14 cellular contexts compared by ENCODE assay signal in the genomic region with DNA sequence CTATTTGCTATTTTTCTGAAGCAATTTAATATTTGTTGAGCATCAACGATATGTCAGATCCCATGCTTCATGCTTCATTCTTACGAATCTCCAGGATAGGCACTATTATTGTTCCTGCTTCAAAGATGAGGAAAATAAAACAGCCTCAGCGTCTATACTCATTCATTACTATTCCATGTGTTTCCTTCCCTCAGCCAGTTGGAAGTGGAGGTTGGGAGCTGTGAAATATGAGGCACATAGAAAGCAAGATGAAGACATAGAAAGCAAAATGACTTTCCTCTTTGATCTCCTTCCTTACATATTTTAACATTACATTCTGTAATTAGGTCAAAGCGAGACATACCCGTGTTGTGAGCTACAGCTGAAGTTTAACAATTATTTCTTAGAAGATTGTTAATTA.
A peak's percentile ranks its signal among the peaks of the same experiment; 100 is the strongest.
DNase-seq lines count a peak whose midpoint lies in the region; ATAC-seq, FAIRE-seq and TF ChIP-seq lines count a peak whose summit lies in the region.
"Had no signal": no experiment of that assay in that cellular context is flagged by ENCODE, and none has a peak within 500 bp of the region (broad histone marks: within the 10 kb centered on the region; RNA-seq: fewer than 3 reads in every experiment).

No MANE protein-coding gene starts in this region.

- no peak for DNase-seq in activated naive CD4-positive, alpha-beta T cell treated with anti-CD3 and anti-CD28 coated beads for 36 hours
- DNase-seq in activated naive CD4-positive, alpha-beta T cell treated with anti-CD3 and anti-CD28 coated beads, Interleukin-2, amount 10 ng/mL, durations not matched to agents 7 days and 5 days = no peak
- DNase-seq in T-helper 17 cell (no peak), endothelial cell of umbilical vein (ENCODE audit: low read depth, low spot score) (no peak), NCI-H2171 (lab: John Stamatoyannopoulos, UW) (no peak), anterior cingulate cortex (lab: John Stamatoyannopoulos, UW) (no peak)
- DNase-seq: glutamatergic neuron, IMR-90, islet precursor cell, MV-4-11 had no signal

- H3K36me3 ChIP-seq in endothelial cell of umbilical vein (ENCODE audit: control insufficient read depth in 2 of 2, extremely low read depth in 1 of 2, insufficient read depth in 2 of 2, low read length in 2 of 2) = no peaks in the 10 kb centered on the region

- no TSS peak for BruUV-seq in endothelial cell of umbilical vein (replicated peaks; lab: Mats Ljungman, UMichigan)

- H3K4me2 ChIP-seq in endothelial cell of umbilical vein (ENCODE audit: insufficient read depth, low read length) = peak overlapping the region; percentile 72

- H3K9me3 Mint-ChIP-seq in activated naive CD4-positive, alpha-beta T cell treated with anti-CD3 and anti-CD28 coated beads for 36 hours = no peaks in the 10 kb centered on the region
- H3K9me3 Mint-ChIP-seq in activated naive CD4-positive, alpha-beta T cell treated with anti-CD3 and anti-CD28 coated beads, Interleukin-2, amount 10 ng/mL, durations not matched to agents 7 days and 5 days = no peaks in the 10 kb centered on the region
- H3K9me3 Mint-ChIP-seq in stimulated activated memory B cell treated with anti-CD40 and anti-IgM and Interleukin-4, amounts not matched to agents 10 μg/mL and 1 μg/mL and 100 μg/mL, for 72 hours = no peaks in the 10 kb centered on the region

- H3K27me3 ChIP-seq in endothelial cell of umbilical vein (ENCODE audit: control insufficient read depth in 2 of 2, insufficient read depth in 2 of 2, low read length in 2 of 2) = no peaks in the 10 kb centered on the region

- peaks cover 85% of the 10 kb centered on the region for H3K4me1 Mint-ChIP-seq in activated naive CD4-positive, alpha-beta T cell treated with anti-CD3 and anti-CD28 coated beads for 36 hours (ENCODE audit: low read depth)
- H3K4me1 Mint-ChIP-seq in activated naive CD4-positive, alpha-beta T cell treated with anti-CD3 and anti-CD28 coated beads, Interleukin-2, amount 10 ng/mL, durations not matched to agents 7 days and 5 days = peaks cover 75% of the 10 kb centered on the region
- H3K4me1 Mint-ChIP-seq in T-helper 17 cell = peaks cover 64% of the 10 kb centered on the region
- H3K4me1 Mint-ChIP-seq in stimulated activated memory B cell treated with anti-CD40 and anti-IgM and Interleukin-4, amounts not matched to agents 10 μg/mL and 1 μg/mL and 100 μg/mL, for 72 hours = peaks cover 58% of the 10 kb centered on the region

- no peaks in the 10 kb centered on the region for H3K27me3 Mint-ChIP-seq in activated naive CD4-positive, alpha-beta T cell treated with anti-CD3 and anti-CD28 coated beads for 36 hours (ENCODE audit: low read depth)
- no peaks in the 10 kb centered on the region for H3K27me3 Mint-ChIP-seq in activated naive CD4-positive, alpha-beta T cell treated with anti-CD3 and anti-CD28 coated beads, Interleukin-2, amount 10 ng/mL, durations not matched to agents 7 days and 5 days
- no peaks in the 10 kb centered on the region for H3K27me3 Mint-ChIP-seq in T-helper 17 cell
- no peaks in the 10 kb centered on the region for H3K27me3 Mint-ChIP-seq in stimulated activated memory B cell treated with anti-CD40 and anti-IgM and Interleukin-4, amounts not matched to agents 10 μg/mL and 1 μg/mL and 100 μg/mL, for 72 hours

- H3K79me2 ChIP-seq in endothelial cell of umbilical vein (ENCODE audit: control insufficient read depth, insufficient read depth, low read length) = peaks cover 3% of the 10 kb centered on the region

- dilution Hi-C loops in endothelial cell of umbilical vein (cut with MboI; ENCODE audit: extremely low pct_ligation_motif_present, low sequenced_read_pairs) = no loop called here

- H3K36me3 Mint-ChIP-seq in activated naive CD4-positive, alpha-beta T cell treated with anti-CD3 and anti-CD28 coated beads for 36 hours (ENCODE audit: low read depth) = peaks cover 34% of the 10 kb centered on the region
- H3K36me3 Mint-ChIP-seq in activated naive CD4-positive, alpha-beta T cell treated with anti-CD3 and anti-CD28 coated beads, Interleukin-2, amount 10 ng/mL, durations not matched to agents 7 days and 5 days = peaks cover 59% of the 10 kb centered on the region
- peaks cover 15% of the 10 kb centered on the region for H3K36me3 Mint-ChIP-seq in T-helper 17 cell (ENCODE audit: low read depth)
- H3K36me3 Mint-ChIP-seq in stimulated activated memory B cell treated with anti-CD40 and anti-IgM and Interleukin-4, amounts not matched to agents 10 μg/mL and 1 μg/mL and 100 μg/mL, for 72 hours = peaks cover 28% of the 10 kb centered on the region

- TF ChIP-seq POLR2A in endothelial cell of umbilical vein (IDR thresholded peaks at IDR 0.05; ENCODE audit: low read depth, low read length) = no peak

- H3K9me3 ChIP-seq in T-helper 17 cell (ENCODE audit: control insufficient read depth, low read length, poor library complexity, severe bottlenecking) (no peaks in the 10 kb centered on the region), endothelial cell of umbilical vein (replicated peaks; ENCODE audit: control insufficient read depth, insufficient read depth, low read length) (no peaks in the 10 kb centered on the region)

- H4K20me1 ChIP-seq in endothelial cell of umbilical vein (replicated peaks; ENCODE audit: control insufficient read depth, extremely low read depth, insufficient read depth, low read length) = no peaks in the 10 kb centered on the region

- peak overlapping the region in 1 of 3 experiments; percentile 7 for H3K4me3 ChIP-seq in endothelial cell of umbilical vein (replicated peaks in 1 of 3; ENCODE audit: insufficient read depth in 1 of 3, low read depth in 1 of 3, low read length in 3 of 3)
- H3K4me3 ChIP-seq: skin epidermis had no signal

- peak overlapping the region; percentile 65 for H3K27ac ChIP-seq in endothelial cell of umbilical vein (ENCODE audit: insufficient read depth, low read depth, low read length)

- POLR2A ChIA-PET in endothelial cell of umbilical vein (lab: Charles Lee) = interaction anchor here (1.0 to 1.6 kb wide), 2 partner anchors 13 to 82 kb away, joined by 4 to 6 read pairs; no protein-coding TSS in a partner anchor

- H3K27ac Mint-ChIP-seq in activated naive CD4-positive, alpha-beta T cell treated with anti-CD3 and anti-CD28 coated beads for 36 hours = peak overlapping the region; percentile 50
- no peak overlapping the region for H3K27ac Mint-ChIP-seq in activated naive CD4-positive, alpha-beta T cell treated with anti-CD3 and anti-CD28 coated beads, Interleukin-2, amount 10 ng/mL, durations not matched to agents 7 days and 5 days
- peak overlapping the region; percentile 100 for H3K27ac Mint-ChIP-seq in T-helper 17 cell
- H3K27ac Mint-ChIP-seq in stimulated activated memory B cell treated with anti-CD40 and anti-IgM and Interleukin-4, amounts not matched to agents 10 μg/mL and 1 μg/mL and 100 μg/mL, for 72 hours = peak overlapping the region; percentile 65

- ATAC-seq in T-helper 17 cell = no peak
- ATAC-seq in stimulated activated memory B cell treated with anti-CD40 and anti-IgM and Interleukin-4, amounts not matched to agents 10 μg/mL and 1 μg/mL and 100 μg/mL, for 72 hours = no peak
- no peak for ATAC-seq in GM18519 (IDR thresholded peaks at IDR 0.05; ENCODE audit: low FRiP score, unreplicated experiment)
- ATAC-seq: SK-N-SH treated with all-trans-retinoic acid at 6 μM for 48 hours had no signal

- no peak overlapping the region for H2AFZ ChIP-seq in endothelial cell of umbilical vein (ENCODE audit: low read depth, low read length)

- CTCF ChIA-PET in activated naive CD4-positive, alpha-beta T cell treated with anti-CD3 and anti-CD28 coated beads for 36 hours (lab: Charles Lee) = interaction anchor here (0.9 to 1.4 kb wide), 4 partner anchors 12 to 226 kb away, joined by 3 to 6 read pairs (median 4); no protein-coding TSS in a partner anchor
- CTCF ChIA-PET in activated naive CD4-positive, alpha-beta T cell treated with anti-CD3 and anti-CD28 coated beads, Interleukin-2, amount 10 ng/mL, durations not matched to agents 7 days and 5 days (lab: Charles Lee) = interaction anchor here (0.6 kb wide), 1 partner anchor 96 kb away, joined by 3 read pairs; no protein-coding TSS in a partner anchor
- CTCF ChIA-PET in endothelial cell of umbilical vein (lab: Charles Lee) = interaction anchor here (1.0 to 2.4 kb wide), 11 partner anchors 9 to 296 kb away, joined by 3 to 9 read pairs (median 5); partner anchors contain the start of gene FYN

- H3K9ac ChIP-seq in endothelial cell of umbilical vein (replicated peaks; ENCODE audit: extremely low read depth, insufficient read depth, low read length) = peak overlapping the region; percentile 6

- peaks cover 53% of the 10 kb centered on the region for H3K4me1 ChIP-seq in endothelial cell of umbilical vein (ENCODE audit: control insufficient read depth, extremely low read depth, insufficient read depth, low read length)

- intact Hi-C loops in activated naive CD4-positive, alpha-beta T cell treated with anti-CD3 and anti-CD28 coated beads for 36 hours (cut with micrococcal nuclease) = no loop called here
- intact Hi-C loops in endothelial cell of umbilical vein (cut with micrococcal nuclease) = no loop called here

- no peak for FAIRE-seq in endothelial cell of umbilical vein (lab: Jason Lieb, UNC)

- no peak overlapping the region for H3K4me3 Mint-ChIP-seq in activated naive CD4-positive, alpha-beta T cell treated with anti-CD3 and anti-CD28 coated beads for 36 hours
- H3K4me3 Mint-ChIP-seq in activated naive CD4-positive, alpha-beta T cell treated with anti-CD3 and anti-CD28 coated beads, Interleukin-2, amount 10 ng/mL, durations not matched to agents 7 days and 5 days = no peak overlapping the region
- peak overlapping the region; percentile 82 for H3K4me3 Mint-ChIP-seq in T-helper 17 cell
- H3K4me3 Mint-ChIP-seq in stimulated activated memory B cell treated with anti-CD40 and anti-IgM and Interleukin-4, amounts not matched to agents 10 μg/mL and 1 μg/mL and 100 μg/mL, for 72 hours = no peak overlapping the region

- no peaks in the 10 kb centered on the region for H3K9me1 ChIP-seq in endothelial cell of umbilical vein (replicated peaks; ENCODE audit: control insufficient read depth, extremely low read depth, insufficient read depth, low read length)

- TF ChIP-seq CTCF in endothelial cell of umbilical vein (IDR thresholded peaks at IDR 0.05; ENCODE audit: extremely low read depth in 1 of 2, insufficient read depth in 1 of 2, low read depth in 1 of 2, low read length in 2 of 2) = no peak

TF ChIP-seq in endothelial cell of umbilical vein, 7 proteins besides CTCF, POLR2A, EP300 and RAD21 (continues in another document):
- TF ChIP-seq EZH2 (IDR thresholded peaks at IDR 0.05; ENCODE audit: borderline replicate concordance, low read depth, low read length, severe bottlenecking) (no peak), POLR2AphosphoS5 (IDR thresholded peaks at IDR 0.05; ENCODE audit: insufficient read depth, low read depth, low read length) (no peak), GATA2 (IDR thresholded peaks at IDR 0.05; ENCODE audit: insufficient read depth, insufficient read length, low read depth, low read length) (no peak), JUN (IDR thresholded peaks at IDR 0.05; ENCODE audit: borderline replicate concordance, insufficient read depth, insufficient read length, low read depth) (no peak), MAX (IDR thresholded peaks at IDR 0.05; ENCODE audit: insufficient read depth, insufficient read length) (no peak)
